ENCODE assay signal across 8 cellular contexts in the genomic region with DNA sequence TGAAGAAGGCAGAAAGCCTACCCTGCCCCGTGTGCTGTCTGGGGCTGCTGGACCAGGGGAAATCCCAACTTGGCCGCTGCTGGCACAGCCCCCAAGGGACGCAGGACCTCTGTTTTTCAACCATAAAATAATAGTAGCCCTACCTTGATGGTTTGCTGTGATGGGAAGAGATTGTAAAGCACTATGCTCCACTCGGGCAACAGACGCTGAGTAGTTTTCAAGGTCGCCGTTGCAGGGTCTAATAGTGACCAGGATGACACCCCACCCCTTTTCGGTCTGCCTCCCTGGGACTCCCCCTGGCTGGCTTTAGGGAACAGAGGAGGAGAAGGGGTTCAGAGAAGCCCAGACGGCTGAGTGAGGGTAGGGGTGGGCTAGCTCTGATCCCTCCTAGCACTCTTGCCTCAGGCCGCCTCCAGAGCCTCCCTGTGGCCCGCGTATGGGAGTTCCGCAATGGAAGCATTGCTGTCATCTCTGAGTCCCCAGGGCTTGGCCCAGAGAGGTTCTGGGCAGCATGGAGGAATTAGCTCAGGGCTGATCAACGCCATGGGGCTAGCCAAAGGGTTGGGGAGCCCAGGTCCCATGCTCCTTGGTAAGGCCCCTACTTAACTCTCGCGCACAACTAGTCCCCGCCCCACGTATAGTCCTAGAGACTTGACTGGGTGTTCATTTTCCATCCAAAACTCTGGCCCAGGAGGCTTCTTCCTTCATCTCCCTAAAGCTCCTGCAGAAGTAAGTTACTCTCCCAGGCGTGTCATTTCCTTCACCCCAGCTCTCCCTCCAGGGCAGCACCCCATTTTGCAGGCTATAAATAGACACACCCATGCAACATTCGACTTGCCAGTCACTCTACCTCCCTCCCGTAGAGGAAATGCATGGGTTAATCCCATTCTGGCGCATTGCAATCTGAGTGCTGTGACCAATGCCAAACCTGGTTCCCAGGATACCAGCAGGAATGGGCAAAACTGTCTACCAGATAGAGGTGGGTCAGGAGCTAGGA. TPM values are rescaled to one million over a fixed set of nuclear protein-coding genes. Genes with fewer than 3 reads are reported as not detected.
A peak's percentile ranks its signal among the peaks of the same experiment; 100 is the strongest.
DNase-seq lines count a peak whose midpoint lies in the region; ATAC-seq, FAIRE-seq and TF ChIP-seq lines count a peak whose summit lies in the region.

No MANE protein-coding gene starts in this region.

- peaks cover 32 to 35% of the 10 kb centered on the region in 2 donors for H3K36me3 Mint-ChIP-seq in activated naive CD4-positive, alpha-beta T cell treated with anti-CD3 and anti-CD28 coated beads, Interleukin-2, amount 50 U/mL, for 72 hours
- H3K36me3 Mint-ChIP-seq in stimulated activated naive CD8-positive, alpha-beta T cell treated with anti-CD3 and anti-CD28 coated beads, Interleukin-15, Interleukin-2, amounts not matched to agents 100 ng/mL and 50 ng/mL, for 24 hours (ENCODE audit: low read depth), result peaks cover 34% of the 10 kb centered on the region

- H3K4me1 Mint-ChIP-seq in stimulated activated naive CD8-positive, alpha-beta T cell treated with anti-CD3 and anti-CD28 coated beads, Interleukin-15, Interleukin-2, amounts not matched to agents 100 ng/mL and 50 ng/mL, for 24 hours (ENCODE audit: low read depth), result peaks cover 69% of the 10 kb centered on the region

- peak; percentile 1 to 7; a peak in 5 of 6 replicates for ATAC-seq in A549
- ATAC-seq in GM19463 (IDR thresholded peaks at IDR 0.05; ENCODE audit: unreplicated experiment), result peak; percentile 17
- ATAC-seq in activated naive CD4-positive, alpha-beta T cell treated with anti-CD3 and anti-CD28 coated beads, Interleukin-2, amount 50 U/mL, for 72 hours, result peak in 1 of 2 donors; percentile 13

- H3K9me3 Mint-ChIP-seq in activated naive CD4-positive, alpha-beta T cell treated with anti-CD3 and anti-CD28 coated beads, Interleukin-2, amount 50 U/mL, for 72 hours, result no peaks in the 10 kb centered on the region
- H3K9me3 Mint-ChIP-seq in stimulated activated naive CD8-positive, alpha-beta T cell treated with anti-CD3 and anti-CD28 coated beads, Interleukin-15, Interleukin-2, amounts not matched to agents 100 ng/mL and 50 ng/mL, for 24 hours, result no peaks in the 10 kb centered on the region

- H3K27ac Mint-ChIP-seq in activated naive CD4-positive, alpha-beta T cell treated with anti-CD3 and anti-CD28 coated beads, Interleukin-2, amount 50 U/mL, for 72 hours, result peak overlapping the region; percentile 99 to 100
- peak overlapping the region; percentile 95 for H3K27ac Mint-ChIP-seq in stimulated activated naive CD8-positive, alpha-beta T cell treated with anti-CD3 and anti-CD28 coated beads, Interleukin-15, Interleukin-2, amounts not matched to agents 100 ng/mL and 50 ng/mL, for 24 hours

- H3K27me3 ChIP-seq in HL-60 (ENCODE audit: insufficient read depth, poor library complexity, severe bottlenecking), result no peaks in the 10 kb centered on the region

- no peak for FAIRE-seq in A549 (lab: Jason Lieb, UNC)

- H3K4me2 ChIP-seq in A549, result peak overlapping the region; percentile 94

- CTCF ChIA-PET in A549 (lab: Yijun Ruan, JAX), result interaction anchor here (1.1 to 4.8 kb wide), 13 partner anchors 10 to 240 kb away, joined by 3 to 30 read pairs (median 14); a partner anchor contains a TSS

- DNase-seq in A549 (ENCODE audit: low read depth in 1 of 2, low spot score in 1 of 2) (no peak), HL-60 (ENCODE audit: low read depth in 1 of 2, low spot score in 1 of 2) (no peak), NCI-H1417 (lab: John Stamatoyannopoulos, UW) (no peak), SW 1271 (lab: John Stamatoyannopoulos, UW) (no peak)
- DNase-seq in activated naive CD4-positive, alpha-beta T cell treated with anti-CD3 and anti-CD28 coated beads, Interleukin-2, amount 50 U/mL, for 72 hours (ENCODE audit: low spot score in 2 of 2), result peak; percentile 26 to 52

- TF ChIP-seq CTCF in A549 (IDR thresholded peaks at IDR 0.05) (no peak), HL-60 (IDR thresholded peaks at IDR 0.05; ENCODE audit: insufficient read depth, low read length) (no peak)

- H3K4me3 Mint-ChIP-seq in stimulated activated naive CD8-positive, alpha-beta T cell treated with anti-CD3 and anti-CD28 coated beads, Interleukin-15, Interleukin-2, amounts not matched to agents 100 ng/mL and 50 ng/mL, for 24 hours, result peak overlapping the region; percentile 86

- no peaks in the 10 kb centered on the region for H3K9me3 ChIP-seq in A549
- H3K9me3 ChIP-seq in iPS-18c (ENCODE audit: control insufficient read depth, insufficient read depth, low read length), result no peaks in the 10 kb centered on the region

- 80% methylated on average over 21 of the region's 22 CpGs for WGBS in A549 (ENCODE audit: missing lambda C conversion rate)

- H3K4me3 ChIP-seq in A549, result peak overlapping the region; percentile 83
- H3K4me3 ChIP-seq in HL-60 (replicated peaks; ENCODE audit: insufficient read depth, low read length), result peak overlapping the region; percentile 33
- H3K4me3 ChIP-seq in iPS-18c (ENCODE audit: insufficient read depth, low read depth, low read length), result peak overlapping the region; percentile 77

- H3K27ac ChIP-seq in A549 (peak overlapping the region; percentile 92 to 96), HL-60 (replicated peaks) (peak overlapping the region; percentile 69)

- TF ChIP-seq EP300 in A549 (IDR thresholded peaks at IDR 0.05), result no peak

- TF ChIP-seq RAD21 in A549 (conservative IDR thresholded peaks at IDR 0.05 in 1 of 2, IDR thresholded peaks at IDR 0.05 in 1 of 2), result no peak

- peaks cover 36% of the 10 kb centered on the region for H3K4me1 ChIP-seq in A549

- no peak for TF ChIP-seq POLR2A in A549 (IDR thresholded peaks at IDR 0.05; ENCODE audit: low read length)

- POLR2A ChIA-PET in A549 (lab: Yijun Ruan, JAX), result interaction anchor here (0.9 to 2.2 kb wide), 16 partner anchors 8 to 198 kb away, joined by 3 to 32 read pairs (median 8); a partner anchor contains a TSS

- H3K27me3 Mint-ChIP-seq in stimulated activated naive CD8-positive, alpha-beta T cell treated with anti-CD3 and anti-CD28 coated beads, Interleukin-15, Interleukin-2, amounts not matched to agents 100 ng/mL and 50 ng/mL, for 24 hours, result no peaks in the 10 kb centered on the region

TF ChIP-seq in A549, 52 proteins besides CTCF, POLR2A, EP300 and RAD21:
- TF ChIP-seq SMC3 (IDR thresholded peaks at IDR 0.05) (no peak), CEBPB (IDR thresholded peaks at IDR 0.05) (no peak), FOXS1 (CRISPR knock-in tag; IDR thresholded peaks at IDR 0.05) (no peak), KDM1A (IDR thresholded peaks at IDR 0.05; ENCODE audit: low read depth) (no peak), FOSB (CRISPR knock-in tag; IDR thresholded peaks at IDR 0.05) (no peak), HOXA7 (CRISPR knock-in tag; IDR thresholded peaks at IDR 0.05) (no peak), MAFK (IDR thresholded peaks at IDR 0.05; ENCODE audit: partially characterized antibody) (no peak), EHMT2 (IDR thresholded peaks at IDR 0.05; ENCODE audit: low read depth) (no peak), BHLHE40 (IDR thresholded peaks at IDR 0.05; ENCODE audit: low read depth, low read length) (no peak)
- TF ChIP-seq, protein P1, sequence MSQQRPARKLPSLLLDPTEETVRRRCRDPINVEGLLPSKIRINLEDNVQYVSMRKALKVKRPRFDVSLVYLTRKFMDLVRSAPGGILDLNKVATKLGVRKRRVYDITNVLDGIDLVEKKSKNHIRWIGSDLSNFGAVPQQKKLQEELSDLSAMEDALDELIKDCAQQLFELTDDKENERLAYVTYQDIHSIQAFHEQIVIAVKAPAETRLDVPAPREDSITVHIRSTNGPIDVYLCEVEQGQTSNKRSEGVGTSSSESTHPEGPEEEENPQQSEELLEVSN (IDR thresholded peaks at IDR 0.05; ENCODE audit: borderline replicate concordance, low read depth), result no peak

RNA-seq across cellular contexts. Expression of a gene that starts 1.1 kb away (rescaled TPM):
- polyA plus RNA-seq in A549 (2011; rRNA removed), result 10.9 and 11.2 TPM in 2 replicates
- polyA plus RNA-seq in A549 (2012; cell fraction: cytosol; rRNA removed), result 9.7 and 13.3 TPM in 2 replicates
- polyA plus RNA-seq in A549 (2012; cell fraction: nucleus; rRNA removed), result 19.8 and 22.3 TPM in 2 replicates
- polyA plus RNA-seq in A549 (2017; fragmentation: RNase III; extraction: RNeasy Plus Mini Kit Qiagen cat#74134 plus additional on column Dnase treatment), result 13.3 to 15.5 TPM (median 15.1 TPM) in 3 replicates
- 27.8 and 35.9 TPM in 2 replicates for polyA minus RNA-seq in A549 (2011; rRNA and poly(A)+ RNA removed)
- total RNA-seq in activated naive CD4-positive, alpha-beta T cell treated with anti-CD3 and anti-CD28 coated beads, Interleukin-2, amount 50 U/mL, for 72 hours, result 100 to 1,000 TPM; 107 to 156 TPM

RNA-seq across cellular contexts. Expression of a gene that starts 51.7 kb away (rescaled TPM):
- polyA plus RNA-seq in A549 (2011; rRNA removed), result not detected in 2 replicates
- polyA plus RNA-seq in A549 (2012; cell fraction: cytosol; rRNA removed), result not detected in 2 replicates
- not detected in 2 replicates for polyA plus RNA-seq in A549 (2012; cell fraction: nucleus; rRNA removed)
- polyA plus RNA-seq in A549 (2017; fragmentation: RNase III; extraction: RNeasy Plus Mini Kit Qiagen cat#74134 plus additional on column Dnase treatment), result not detected in 3 replicates
- not detected in 2 replicates for polyA minus RNA-seq in A549 (2011; rRNA and poly(A)+ RNA removed)
- total RNA-seq in activated naive CD4-positive, alpha-beta T cell treated with anti-CD3 and anti-CD28 coated beads, Interleukin-2, amount 50 U/mL, for 72 hours, result not detected

Comparison
In these comparisons a context has a peak if more than half of its experiments do, and no peak if none do; other contexts are left out.
1. DNase-seq: peak in activated naive CD4-positive, alpha-beta T cell treated with anti-CD3 and anti-CD28 coated beads, Interleukin-2, amount 50 U/mL, for 72 hours (2 of 2); none in A549 (0 of 2), HL-60 (0 of 2), NCI-H1417 (0 of 3) and SW 1271 (0 of 2).
2. H3K4me3 ChIP-seq: peak in every context shown above with its lines; median percentile 83 in A549; 77 in iPS-18c; 33 in HL-60.